Comparison of ENCODE assay signal across 1 cellular context in the genomic region with DNA sequence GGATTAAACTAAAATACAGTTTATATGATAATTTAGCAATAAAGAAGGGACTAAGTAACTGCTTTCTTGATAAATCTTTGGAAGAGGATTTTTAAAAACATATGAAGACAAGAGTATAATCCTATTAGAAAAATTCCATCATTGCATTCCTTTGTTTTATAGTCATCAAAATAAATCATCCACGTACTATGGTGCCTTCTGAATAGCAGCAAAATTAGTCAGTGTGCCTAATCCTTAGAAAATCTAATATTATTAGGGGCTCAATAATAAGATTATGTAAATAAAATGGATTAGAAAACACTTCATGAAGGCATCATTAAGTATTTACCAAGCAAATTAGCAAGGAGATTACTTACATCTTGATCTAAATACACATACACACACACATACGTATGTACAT.
TF ChIP-seq lines count a peak whose summit lies in the region.

No MANE protein-coding gene starts in this region.

TF ChIP-seq in IMR-90, 13 proteins besides CTCF, POLR2A, EP300 and RAD21 (continued from another document):
- TF ChIP-seq, protein P1, sequence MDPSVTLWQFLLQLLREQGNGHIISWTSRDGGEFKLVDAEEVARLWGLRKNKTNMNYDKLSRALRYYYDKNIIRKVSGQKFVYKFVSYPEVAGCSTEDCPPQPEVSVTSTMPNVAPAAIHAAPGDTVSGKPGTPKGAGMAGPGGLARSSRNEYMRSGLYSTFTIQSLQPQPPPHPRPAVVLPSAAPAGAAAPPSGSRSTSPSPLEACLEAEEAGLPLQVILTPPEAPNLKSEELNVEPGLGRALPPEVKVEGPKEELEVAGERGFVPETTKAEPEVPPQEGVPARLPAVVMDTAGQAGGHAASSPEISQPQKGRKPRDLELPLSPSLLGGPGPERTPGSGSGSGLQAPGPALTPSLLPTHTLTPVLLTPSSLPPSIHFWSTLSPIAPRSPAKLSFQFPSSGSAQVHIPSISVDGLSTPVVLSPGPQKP (IDR thresholded peaks at IDR 0.05; ENCODE audit: borderline replicate concordance, low read depth, low read length) = no peak
- no peak for TF ChIP-seq NFE2L2 (IDR thresholded peaks at IDR 0.05; ENCODE audit: low read depth, low read length)
- TF ChIP-seq CEBPB (IDR thresholded peaks at IDR 0.05; ENCODE audit: low read depth, low read length) = no peak
- TF ChIP-seq SMC3 (IDR thresholded peaks at IDR 0.05; ENCODE audit: low read depth, low read length) = no peak
- no peak for TF ChIP-seq BHLHE40 (IDR thresholded peaks at IDR 0.05; ENCODE audit: low read depth, low read length)
- no peak for TF ChIP-seq RCOR1 (IDR thresholded peaks at IDR 0.05; ENCODE audit: insufficient replicate concordance, low read length)
- TF ChIP-seq MXI1 (IDR thresholded peaks at IDR 0.05; ENCODE audit: borderline replicate concordance, low read depth, low read length) = no peak
